ENCODE assay signal across 8 cellular contexts in genomic region chr10:70508912-70509366, GRCh38. TPM values are rescaled to one million over a fixed set of nuclear protein-coding genes. Genes with fewer than 3 reads are reported as not detected.
DNase-seq lines count a peak whose midpoint lies in the region; ATAC-seq, FAIRE-seq and TF ChIP-seq lines count a peak whose summit lies in the region.

No MANE protein-coding gene starts in this region.

- DNase-seq in GM23338 (ENCODE audit: low spot score) (peak; percentile 36), SW480 (ENCODE audit: low spot score) (peak; percentile 73), hepatic stellate cell (ENCODE audit: low spot score) (peak; percentile 67), small intestine (peak; percentile 16), MCF 10A (ENCODE audit: unreplicated experiment) (no peak)
- DNase-seq in effector memory CD4-positive, alpha-beta T cell = no peak

- no peak overlapping the region for H3K4me3 Mint-ChIP-seq in GM23338
- no peak overlapping the region for H3K4me3 Mint-ChIP-seq in MCF 10A (ENCODE audit: unreplicated experiment)

- no peak overlapping the region for H2AFZ ChIP-seq in GM23338

- H3K27ac Mint-ChIP-seq in GM23338 (peak overlapping the region; percentile 38), MCF 10A (ENCODE audit: low read depth, unreplicated experiment) (no peak overlapping the region)

- CTCF ChIA-PET in MCF 10A (lab: Yijun Ruan, JAX) = no interaction called here

- 0 out of 2 replicates have a peak, but pooled peaks cover 9% of the 10 kb centered on the region for H3F3A ChIP-seq in GM23338 (replicated peaks; ENCODE audit: low read depth)

- H3K9me2 ChIP-seq in GM23338 (ENCODE audit: insufficient read depth) = no peaks in the 10 kb centered on the region

- FAIRE-seq in small intestine (lab: Jason Lieb, UNC) = no peak

- no peak overlapping the region for H3K4me2 ChIP-seq in GM23338

- H3K27me3 Mint-ChIP-seq in GM23338 (ENCODE audit: insufficient read depth, low read depth, poor library complexity) = peaks cover 16% of the 10 kb centered on the region
- no peaks in the 10 kb centered on the region for H3K27me3 Mint-ChIP-seq in MCF 10A (ENCODE audit: insufficient read depth, unreplicated experiment)

- H3K4me1 Mint-ChIP-seq in GM23338 = peaks cover 45% of the 10 kb centered on the region
- no peaks in the 10 kb centered on the region for H3K4me1 Mint-ChIP-seq in MCF 10A (ENCODE audit: insufficient read depth, unreplicated experiment)

- H3K27me3 ChIP-seq in GM23338 (ENCODE audit: insufficient read depth) = no peaks in the 10 kb centered on the region
- H3K27me3 ChIP-seq in small intestine (ENCODE audit: control insufficient read depth in 2 of 2, insufficient read depth in 2 of 2, low read length in 2 of 2) = no peaks in the 10 kb centered on the region
- no peaks in the 10 kb centered on the region for H3K27me3 ChIP-seq in effector memory CD4-positive, alpha-beta T cell (replicated peaks; ENCODE audit: control insufficient read depth, insufficient read depth, low read length, poor library complexity, severe bottlenecking)

- H4K20me1 ChIP-seq in GM23338 (replicated peaks; ENCODE audit: insufficient read depth) = peaks cover 4% of the 10 kb centered on the region; the same call in 1 of the 2 replicates

- H3K4me3 ChIP-seq in GM23338 (no peak overlapping the region), small intestine (ENCODE audit: low read depth in 1 of 2, low read length in 2 of 2) (no peak overlapping the region)
- no peak overlapping the region for H3K4me3 ChIP-seq in effector memory CD4-positive, alpha-beta T cell (ENCODE audit: insufficient read depth, low read depth, low read length, poor library complexity, severe bottlenecking)

- ATAC-seq in GM23338 = peak; percentile 56
- no peak for ATAC-seq in GM18909 (IDR thresholded peaks at IDR 0.05; ENCODE audit: poor library complexity, unreplicated experiment)
- no peak for ATAC-seq in HG03457 (IDR thresholded peaks at IDR 0.05; ENCODE audit: unreplicated experiment)

- no peaks in the 10 kb centered on the region for H3K9me3 ChIP-seq in small intestine (ENCODE audit: control insufficient read depth, low read depth)
- H3K9me3 ChIP-seq in effector memory CD4-positive, alpha-beta T cell (ENCODE audit: control insufficient read depth, low read length) = no peaks in the 10 kb centered on the region

- no TSS peak for BruUV-seq in MCF 10A (replicated peaks; lab: Mats Ljungman, UMichigan)

- POLR2A ChIA-PET in MCF 10A (lab: Yijun Ruan, JAX) = no interaction called here

- H3K27ac ChIP-seq in GM23338 (ENCODE audit: low read depth) (peak overlapping the region; percentile 63; the same call in 1 of the 2 replicates), small intestine (ENCODE audit: low read depth in 1 of 2, low read length in 1 of 2) (peak overlapping the region in 1 of 2 donors; percentile 74)
- no peak overlapping the region for H3K27ac ChIP-seq in effector memory CD4-positive, alpha-beta T cell (ENCODE audit: insufficient read depth, low read length, poor library complexity, severe bottlenecking)

- H3K36me3 Mint-ChIP-seq in GM23338 (ENCODE audit: low read depth) (no peaks in the 10 kb centered on the region), MCF 10A (ENCODE audit: insufficient read depth, unreplicated experiment) (no peaks in the 10 kb centered on the region)

- intact Hi-C loops in MCF 10A (cut with micrococcal nuclease) = no loop called here

- peaks cover 11% of the 10 kb centered on the region for H3K4me1 ChIP-seq in GM23338 (ENCODE audit: insufficient read depth)
- no peaks in the 10 kb centered on the region for H3K4me1 ChIP-seq in small intestine (ENCODE audit: control insufficient read depth in 2 of 2, insufficient read depth in 1 of 2, low read depth in 1 of 2, low read length in 1 of 2)
- no peaks in the 10 kb centered on the region for H3K4me1 ChIP-seq in effector memory CD4-positive, alpha-beta T cell (ENCODE audit: control insufficient read depth, insufficient read depth, low read length, poor library complexity, severe bottlenecking)

- H3K79me2 ChIP-seq in GM23338 (replicated peaks; ENCODE audit: insufficient read depth) = peaks cover 6% of the 10 kb centered on the region

- H3K9me3 Mint-ChIP-seq in GM23338 (no peaks in the 10 kb centered on the region), MCF 10A (ENCODE audit: unreplicated experiment) (no peaks in the 10 kb centered on the region)

- TF ChIP-seq CTCF in GM23338 (conservative IDR thresholded peaks at IDR 0.05; ENCODE audit: low read depth in 2 of 2) = no peak
- no peak for TF ChIP-seq CTCF in MCF 10A (IDR thresholded peaks at IDR 0.05; ENCODE audit: unreplicated experiment)

- 16 to 25% (median 23%) methylated on average over 12 of the region's 12 CpGs for WGBS in small intestine, 3 donors

- no peaks in the 10 kb centered on the region for H3K36me3 ChIP-seq in GM23338 (ENCODE audit: insufficient read depth)
- H3K36me3 ChIP-seq in small intestine (ENCODE audit: control insufficient read depth in 2 of 2, insufficient read depth in 2 of 2, low read length in 2 of 2) = no peaks in the 10 kb centered on the region
- no peaks in the 10 kb centered on the region for H3K36me3 ChIP-seq in effector memory CD4-positive, alpha-beta T cell (ENCODE audit: control insufficient read depth, insufficient read depth, low read length)

TF ChIP-seq in GM23338, 12 proteins besides CTCF, POLR2A, EP300 and RAD21 (continues in another document):
- TF ChIP-seq EZH2phosphoT487 (IDR thresholded peaks at IDR 0.05; ENCODE audit: unreplicated experiment) (no peak), POLR2AphosphoS5 (IDR thresholded peaks at IDR 0.05; ENCODE audit: low read depth) (no peak), NANOG (IDR thresholded peaks at IDR 0.05; ENCODE audit: borderline replicate concordance) (no peak), STAT1 (IDR thresholded peaks at IDR 0.05; ENCODE audit: unreplicated experiment) (no peak), ZNF331 (CRISPR knock-in tag; IDR thresholded peaks at IDR 0.05; ENCODE audit: low read depth) (no peak), EZH2 (IDR thresholded peaks at IDR 0.05; ENCODE audit: low read depth, unreplicated experiment) (no peak), CREB1 (CRISPR knock-in tag; IDR thresholded peaks at IDR 0.05; ENCODE audit: low read depth) (no peak), REST (IDR thresholded peaks at IDR 0.05; ENCODE audit: unreplicated experiment) (no peak), ETS1 (IDR thresholded peaks at IDR 0.05) (no peak), ZNF114 (CRISPR knock-in tag; IDR thresholded peaks at IDR 0.05) (no peak)

RNA-seq across cellular contexts. Expression of gene PALD1, which starts 30.4 kb away (rescaled TPM):
- 48.7 and 58.2 TPM in 2 replicates for total RNA-seq in GM23338 (2014; rRNA removed; shearing (Covaris generic))
- polyA plus RNA-seq in GM23338 (2016; fragmentation: Nextera tagmentation; extraction: Ambion mirVana) = 11.1 and 11.9 TPM in 2 replicates
- polyA plus RNA-seq in small intestine = 1 to 10 TPM in 2 of 3 donors, under 1 TPM in 1; 0.22 to 3.6 (median 2.7) TPM
- total RNA-seq in MCF 10A (2022) = 0.12 TPM in 1 of 2 replicates, not detected in the other

Comparison
In these comparisons a context has a peak if more than half of its experiments do, and no peak if none do; other contexts are left out.
1. DNase-seq: peak in GM23338 (single experiment), SW480 (single experiment), hepatic stellate cell (single experiment) and small intestine (single experiment); none in effector memory CD4-positive, alpha-beta T cell (0 of 3) and MCF 10A (single experiment).
2. RNA of gene PALD1, which starts 30.4 kb away (total RNA-seq): 48.7 to 58.2 TPM in GM23338; 0.12 TPM in MCF 10A; every median in the first group is over 10 times any median in the second.